Comparison of ENCODE assay signal across 9 cellular contexts in genomic region chr11:100687032-100687629, GRCh38. TPM values are rescaled to one million over a fixed set of nuclear protein-coding genes. Genes with fewer than 3 reads are reported as not detected.
DNase-seq lines count a peak whose midpoint lies in the region; ATAC-seq, FAIRE-seq and TF ChIP-seq lines count a peak whose summit lies in the region.
"Had no signal": no experiment of that assay in that cellular context is flagged by ENCODE, and none has a peak within 500 bp of the region (broad histone marks: within the 10 kb centered on the region; RNA-seq: fewer than 3 reads in every experiment).

A gene with protein sequence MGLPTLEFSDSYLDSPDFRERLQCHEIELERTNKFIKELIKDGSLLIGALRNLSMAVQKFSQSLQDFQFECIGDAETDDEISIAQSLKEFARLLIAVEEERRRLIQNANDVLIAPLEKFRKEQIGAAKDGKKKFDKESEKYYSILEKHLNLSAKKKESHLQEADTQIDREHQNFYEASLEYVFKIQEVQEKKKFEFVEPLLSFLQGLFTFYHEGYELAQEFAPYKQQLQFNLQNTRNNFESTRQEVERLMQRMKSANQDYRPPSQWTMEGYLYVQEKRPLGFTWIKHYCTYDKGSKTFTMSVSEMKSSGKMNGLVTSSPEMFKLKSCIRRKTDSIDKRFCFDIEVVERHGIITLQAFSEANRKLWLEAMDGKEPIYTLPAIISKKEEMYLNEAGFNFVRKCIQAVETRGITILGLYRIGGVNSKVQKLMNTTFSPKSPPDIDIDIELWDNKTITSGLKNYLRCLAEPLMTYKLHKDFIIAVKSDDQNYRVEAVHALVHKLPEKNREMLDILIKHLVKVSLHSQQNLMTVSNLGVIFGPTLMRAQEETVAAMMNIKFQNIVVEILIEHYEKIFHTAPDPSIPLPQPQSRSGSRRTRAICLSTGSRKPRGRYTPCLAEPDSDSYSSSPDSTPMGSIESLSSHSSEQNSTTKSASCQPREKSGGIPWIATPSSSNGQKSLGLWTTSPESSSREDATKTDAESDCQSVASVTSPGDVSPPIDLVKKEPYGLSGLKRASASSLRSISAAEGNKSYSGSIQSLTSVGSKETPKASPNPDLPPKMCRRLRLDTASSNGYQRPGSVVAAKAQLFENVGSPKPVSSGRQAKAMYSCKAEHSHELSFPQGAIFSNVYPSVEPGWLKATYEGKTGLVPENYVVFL (plus strand): TSS chr11:100687288. CDS start chr11:100687679, 391 bp downstream.

- H3K4me3 ChIP-seq in AG09309 (ENCODE audit: control insufficient read depth, low read depth, low read length): peak within 1 kb of the TSS; percentile 87

- peak; percentile 1 for TF ChIP-seq CTCF in AG09309 (IDR thresholded peaks at IDR 0.05; ENCODE audit: control insufficient read depth, insufficient read depth, low read depth, low read length, missing control alignments)
- no peak for TF ChIP-seq CTCF in progenitor cell of endocrine pancreas (IDR thresholded peaks at IDR 0.05; ENCODE audit: unreplicated experiment)

- ATAC-seq in HG02852 (IDR thresholded peaks at IDR 0.05; ENCODE audit: unreplicated experiment) (peak; percentile 75), left ventricle myocardium superior (peak; percentile 84)

- H3K4me1 Mint-ChIP-seq in progenitor cell of endocrine pancreas (ENCODE audit: low read depth): peaks cover 28% of the 10 kb centered on the region

- no peak for DNase-seq in AG09309 (ENCODE audit: low read depth)
- no peak for DNase-seq in GM18507 (ENCODE audit: extremely low spot score, insufficient read length, low read depth)
- DNase-seq in NCI-H446 treated with DMSO at 0.1 percent for 48 hours (lab: John Stamatoyannopoulos, UW): peak; percentile 33
- DNase-seq in amygdala (lab: John Stamatoyannopoulos, UW): peak in 42 of 56 donors; percentile 10 to 64 (median 33)
- peak; percentile 81 for DNase-seq in left ventricle myocardium superior
- peak; percentile 57 for DNase-seq in progenitor cell of endocrine pancreas (ENCODE audit: low spot score, unreplicated experiment)
- DNase-seq in T-helper 9 cell: no peak

- peaks cover 3% of the 10 kb centered on the region for H3K36me3 Mint-ChIP-seq in progenitor cell of endocrine pancreas (ENCODE audit: insufficient read depth)

- peak; percentile 83 for FAIRE-seq in GM18507 (lab: Jason Lieb, UNC)
- FAIRE-seq: TTC549 had no signal

- peak within 1 kb of the TSS; percentile 96 for H3K27ac Mint-ChIP-seq in progenitor cell of endocrine pancreas

- intact Hi-C loops in left ventricle myocardium superior (cut with micrococcal nuclease): no loop called here

- peak within 1 kb of the TSS; percentile 99 for H3K4me3 Mint-ChIP-seq in progenitor cell of endocrine pancreas (ENCODE audit: low read depth)

- H3K9me3 Mint-ChIP-seq in progenitor cell of endocrine pancreas (ENCODE audit: low read depth): no peaks in the 10 kb centered on the region

- H3K27me3 Mint-ChIP-seq in progenitor cell of endocrine pancreas: no peaks in the 10 kb centered on the region

RNA-seq across cellular contexts. Expression of the gene that starts here (rescaled TPM):
- total RNA-seq in left ventricle myocardium superior (5.7 TPM), progenitor cell of endocrine pancreas (25.3 and 27.7 TPM in 2 replicates)

Comparison
In these comparisons a context has a peak if more than half of its experiments do, and no peak if none do; other contexts are left out.
1. DNase-seq: peak in NCI-H446 treated with DMSO at 0.1 percent for 48 hours (single experiment), amygdala (42 of 56), left ventricle myocardium superior (single experiment) and progenitor cell of endocrine pancreas (single experiment); none in AG09309 (single experiment), GM18507 (single experiment) and T-helper 9 cell (single experiment).